In genomic region chr3:169764453-169765280, GRCh38 we compare ENCODE assay signal across 8 cellular contexts. TPM values are rescaled to one million over a fixed set of nuclear protein-coding genes. Genes with fewer than 3 reads are reported as not detected.
DNase-seq lines count a peak whose midpoint lies in the region; ATAC-seq and TF ChIP-seq lines count a peak whose summit lies in the region.

Gene TERC, minus strand, starts transcription at chr3:169765060.

- H3K4me3 ChIP-seq in AG04450 (ENCODE audit: low read depth, low read length): peak within 1 kb of the TSS; percentile 83

- TF ChIP-seq CTCF in AG04450 (IDR thresholded peaks at IDR 0.05; ENCODE audit: low read depth, low read length): no peak

- peaks cover 4% of the 10 kb centered on the region; the same call in 1 of the 2 replicates for H3K9me3 ChIP-seq in AG04450 (ENCODE audit: control insufficient read depth, insufficient read depth, low read length)

- DNase-seq in AG04450 (ENCODE audit: low read depth, low spot score) (peak; percentile 69), NCI-H226 (peak; percentile 92), cerebellar nuclear complex (lab: John Stamatoyannopoulos, UW) (peak; percentile 27 to 84), islet precursor cell (peak; percentile 91)
- DNase-seq in activated CD4-positive, alpha-beta T cell treated with anti-CD3 and anti-CD28 coated beads for 1 hour: peak; percentile 91
- DNase-seq in stimulated activated CD4-positive, alpha-beta T cell treated with anti-CD3 and anti-CD28 coated beads, Interleukin-12 subunit alpha, Interleukin-12 subunit beta, amount 100 ng/mL, for 48 hours (ENCODE audit: low read depth in 2 of 3, low spot score in 1 of 3): peak; percentile 85 to 91 (median 87)

- CTCF ChIA-PET in AG04450 (lab: Charles Lee): interaction anchor here (0.7 to 2.2 kb wide), 3 partner anchors 79 to 900 kb away, joined by 3 to 13 read pairs (median 12); no protein-coding TSS in a partner anchor

- no peaks in the 10 kb centered on the region for H3K27me3 ChIP-seq in AG04450 (ENCODE audit: control insufficient read depth, insufficient read depth, low read length)

- ATAC-seq in GM18870 (IDR thresholded peaks at IDR 0.05; ENCODE audit: unreplicated experiment) (peak; percentile 49), HG03108 (IDR thresholded peaks at IDR 0.05; ENCODE audit: unreplicated experiment) (peak; percentile 70)

- H3K27ac ChIP-seq in AG04450 (ENCODE audit: low read depth, low read length): peak within 1 kb of the TSS; percentile 88

- POLR2A ChIA-PET in AG04450 (lab: Yijun Ruan, JAX): interaction anchor here (0.6 to 1.3 kb wide), 4 partner anchors 8 to 936 kb away, joined by 3 to 5 read pairs (median 4); partner anchors contain the start of genes MYNN and SEC62

RNA-seq across cellular contexts. Expression of gene TERC, which starts in this region (rescaled TPM):
- polyA plus RNA-seq in AG04450 (2011; rRNA removed): not detected in 2 replicates
- polyA minus RNA-seq in AG04450 (2011; rRNA and poly(A)+ RNA removed): 38.9 and 43.7 TPM in 2 replicates

Comparison
In these comparisons a context has a peak if more than half of its experiments do, and no peak if none do; other contexts are left out.
1. Peak in every context shown above with its lines: DNase-seq, ATAC-seq, H3K4me3 ChIP-seq and H3K27ac ChIP-seq.